In the genomic region with DNA sequence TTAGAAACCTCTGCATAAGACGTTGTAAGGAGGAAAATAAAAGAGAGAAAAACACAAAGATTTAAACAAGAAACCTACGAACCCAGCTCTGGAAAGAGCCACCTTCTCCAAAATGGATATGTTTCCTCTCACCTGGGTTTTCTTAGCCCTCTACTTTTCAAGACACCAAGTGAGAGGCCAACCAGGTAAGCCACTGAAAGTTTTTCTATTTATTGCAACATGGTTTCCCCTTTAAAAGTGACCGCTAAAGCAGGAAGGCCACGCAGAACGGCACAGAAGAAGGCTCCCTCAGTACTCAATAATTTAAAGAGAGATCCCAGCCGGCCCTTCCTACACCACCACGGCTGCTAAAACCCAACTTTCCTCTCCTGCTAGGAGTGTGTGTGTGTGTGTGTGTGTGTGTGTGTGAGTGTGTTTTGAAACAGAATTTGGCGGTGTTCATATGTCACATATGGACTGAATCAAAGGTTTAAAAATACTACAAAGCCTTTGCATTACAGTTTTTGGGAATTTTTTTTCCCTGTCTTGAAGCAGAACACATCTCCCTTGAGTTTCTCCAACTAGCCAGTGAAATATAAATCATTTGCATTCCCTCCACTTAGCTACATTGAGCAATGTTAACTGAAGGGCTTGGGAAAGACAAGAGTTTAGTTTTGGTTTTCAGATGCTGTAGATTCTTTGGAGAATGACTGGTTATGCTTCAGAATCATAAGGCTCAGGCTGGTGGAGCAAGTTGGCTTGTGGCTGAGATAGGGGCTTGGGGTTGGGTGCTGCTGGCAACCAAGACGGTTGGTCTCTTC, we compare ENCODE assay signal across 8 cellular contexts. TPM values are rescaled to one million over a fixed set of nuclear protein-coding genes. Genes with fewer than 3 reads are reported as not detected.
A peak's percentile ranks its signal among the peaks of the same experiment; 100 is the strongest.
DNase-seq lines count a peak whose midpoint lies in the region; ATAC-seq and TF ChIP-seq lines count a peak whose summit lies in the region.

No MANE protein-coding gene starts in this region.

- peak overlapping the region; percentile 71 for H3K27ac ChIP-seq in AG04450 (ENCODE audit: low read depth, low read length)

- peak overlapping the region; percentile 92 for H3K4me3 Mint-ChIP-seq in HFFc6

- H3K36me3 Mint-ChIP-seq in HFFc6 (ENCODE audit: low read depth): no peaks in the 10 kb centered on the region

- H3K27ac Mint-ChIP-seq in HFFc6: peak overlapping the region; percentile 81

- peak overlapping the region; percentile 70 for H3K4me3 ChIP-seq in AG04450 (ENCODE audit: low read depth, low read length)
- peak overlapping the region; percentile 62 to 79 for H3K4me3 ChIP-seq in cardiac fibroblast (replicated peaks in 1 of 2; ENCODE audit: low read depth in 2 of 2, low read length in 2 of 2)

- TF ChIP-seq CTCF in AG04450 (IDR thresholded peaks at IDR 0.05; ENCODE audit: low read depth, low read length) (no peak), HFFc6 (IDR thresholded peaks at IDR 0.05) (no peak), cardiac fibroblast (IDR thresholded peaks at IDR 0.05; ENCODE audit: low read depth, low read length) (no peak)

- H3K27me3 ChIP-seq in AG04450 (ENCODE audit: control insufficient read depth, insufficient read depth, low read length): no peaks in the 10 kb centered on the region

- no peaks in the 10 kb centered on the region; the same call in 1 of the 2 replicates for H3K9me3 ChIP-seq in AG04450 (ENCODE audit: control insufficient read depth, insufficient read depth, low read length)

- POLR2A ChIA-PET in AG04450 (lab: Yijun Ruan, JAX): interaction anchor here (0.7 to 3.0 kb wide), 7 partner anchors 12 to 1003 kb away, joined by 3 to 26 read pairs (median 8); no protein-coding TSS in a partner anchor

- ATAC-seq in HG02885 (IDR thresholded peaks at IDR 0.05; ENCODE audit: poor library complexity, unreplicated experiment) (no peak), GM19397 (IDR thresholded peaks at IDR 0.05; ENCODE audit: unreplicated experiment) (no peak)

- no peaks in the 10 kb centered on the region for H3K9me3 Mint-ChIP-seq in HFFc6

- peaks cover 56% of the 10 kb centered on the region for H3K4me1 Mint-ChIP-seq in HFFc6 (ENCODE audit: low read depth)

- no peak for DNase-seq in AG04450 (ENCODE audit: low read depth, low spot score)
- peak; percentile 48 for DNase-seq in HFFc6
- DNase-seq in cardiac fibroblast (ENCODE audit: low read depth in 2 of 2): peak; percentile 70 to 78
- peak; percentile 30 for DNase-seq in midbrain (lab: John Stamatoyannopoulos, UW)
- no peak for DNase-seq in DMS153 treated with DMSO at 0.1 percent for 48 hours (lab: John Stamatoyannopoulos, UW; ENCODE audit: unreplicated experiment)
- no peak for DNase-seq in NCI-H187 treated with DMSO at 0.1 percent for 48 hours (lab: John Stamatoyannopoulos, UW)

- H3K27me3 Mint-ChIP-seq in HFFc6 (ENCODE audit: insufficient read depth): peaks cover 1% of the 10 kb centered on the region; the same call in 1 of the 2 replicates

- CTCF ChIA-PET in AG04450 (lab: Charles Lee): interaction anchor here (0.5 to 1.3 kb wide), 4 partner anchors 37 to 991 kb away, joined by 3 to 5 read pairs (median 3); no protein-coding TSS in a partner anchor

RNA-seq across cellular contexts. Expression of gene NRP2, which starts 1.1 kb away (rescaled TPM):
- 106 and 114 TPM in 2 replicates for polyA plus RNA-seq in AG04450 (2011; rRNA removed)
- 127 and 153 TPM in 2 replicates for polyA minus RNA-seq in AG04450 (2011; rRNA and poly(A)+ RNA removed)
- 10 to 100 TPM; 11.8 to 25.1 (median 21.4) TPM for total RNA-seq in HFFc6 (2021; fragmentation: NEBNext Ultra II Directional; extraction: Animal tissue kit (Norgen Biotek cat#: 25700))

Comparison
In these comparisons a context has a peak if more than half of its experiments do, and no peak if none do; other contexts are left out.
1. DNase-seq: peak in HFFc6 (single experiment), cardiac fibroblast (2 of 2) and midbrain (single experiment); none in AG04450 (single experiment), DMS153 treated with DMSO at 0.1 percent for 48 hours (single experiment) and NCI-H187 treated with DMSO at 0.1 percent for 48 hours (single experiment).